8 cellular contexts compared by ENCODE assay signal in the genomic region with DNA sequence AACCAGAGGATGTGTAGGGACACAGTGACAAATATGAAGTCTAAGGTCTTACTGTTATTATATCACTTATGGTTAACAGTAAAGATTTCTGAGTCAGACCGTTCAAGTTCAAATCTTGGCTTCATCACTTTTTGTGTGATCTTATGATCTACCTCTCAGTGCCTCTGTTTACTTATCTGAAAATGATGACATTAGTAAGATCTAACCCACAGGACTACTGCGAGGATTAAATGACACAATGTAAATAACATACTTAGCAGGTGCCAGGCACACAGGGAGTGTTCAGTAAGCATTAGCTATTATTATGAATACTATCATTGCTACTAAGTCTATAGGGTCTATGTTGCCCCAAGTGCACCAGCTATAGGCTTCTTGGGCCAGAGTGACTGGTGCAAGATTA. TPM values are rescaled to one million over a fixed set of nuclear protein-coding genes. Genes with fewer than 3 reads are reported as not detected.
DNase-seq lines count a peak whose midpoint lies in the region; ATAC-seq and TF ChIP-seq lines count a peak whose summit lies in the region.

No MANE protein-coding gene starts in this region.

- peak overlapping the region; percentile 95 for H3K27ac Mint-ChIP-seq in stimulated activated naive B cell treated with anti-CD40 and anti-IgM and Interleukin-4, amounts not matched to agents 10 μg/mL and 1 μg/mL and 100 μg/mL, for 72 hours

- DNase-seq in SK-N-SH (no peak), hepatocyte (ENCODE audit: low spot score) (peak; percentile 1), hepatic stellate cell (ENCODE audit: low spot score) (no peak), GM20000 (ENCODE audit: low spot score) (no peak), SKM-1 (lab: John Stamatoyannopoulos, UW; ENCODE audit: unreplicated experiment) (no peak)
- no peak for DNase-seq in stimulated activated naive B cell treated with anti-CD40 and anti-IgM and Interleukin-4, amounts not matched to agents 10 μg/mL and 1 μg/mL and 100 μg/mL, for 72 hours

- WGBS in SK-N-SH (ENCODE audit: low lambda C conversion rate), result 92% methylated on average over 2 of the region's 2 CpGs
- WGBS in hepatocyte (ENCODE audit: low lambda C conversion rate, missing lambda C conversion rate), result 73% methylated on average over 2 of the region's 2 CpGs

- no peaks in the 10 kb centered on the region for H3F3A ChIP-seq in SK-N-SH (replicated peaks; ENCODE audit: insufficient read depth)

- H3K4me3 Mint-ChIP-seq in stimulated activated naive B cell treated with anti-CD40 and anti-IgM and Interleukin-4, amounts not matched to agents 10 μg/mL and 1 μg/mL and 100 μg/mL, for 72 hours, result peak overlapping the region; percentile 94 to 99

- CTCF ChIA-PET in SK-N-SH (lab: Yijun Ruan, JAX), result interaction anchor here (1.0 to 4.8 kb wide), 9 partner anchors 8 to 216 kb away, joined by 3 to 37 read pairs (median 6); no protein-coding TSS in a partner anchor

- peaks cover 28 to 46% of the 10 kb centered on the region in 2 donors for H3K36me3 Mint-ChIP-seq in stimulated activated naive B cell treated with anti-CD40 and anti-IgM and Interleukin-4, amounts not matched to agents 10 μg/mL and 1 μg/mL and 100 μg/mL, for 72 hours

- H3K79me2 ChIP-seq in SK-N-SH (ENCODE audit: insufficient read depth), result peaks cover 34% of the 10 kb centered on the region
- peaks cover 28% of the 10 kb centered on the region for H3K79me2 ChIP-seq in hepatocyte

- no peak for TF ChIP-seq RAD21 in SK-N-SH (IDR thresholded peaks at IDR 0.05; ENCODE audit: low read length)

- TF ChIP-seq EP300 in SK-N-SH (IDR thresholded peaks at IDR 0.05; ENCODE audit: borderline replicate concordance in 1 of 2, low read depth in 1 of 2, low read length in 1 of 2), result no peak

- peaks cover 46 to 81% of the 10 kb centered on the region in 2 donors for H3K4me1 Mint-ChIP-seq in stimulated activated naive B cell treated with anti-CD40 and anti-IgM and Interleukin-4, amounts not matched to agents 10 μg/mL and 1 μg/mL and 100 μg/mL, for 72 hours

- no peaks in the 10 kb centered on the region for H3K9me3 ChIP-seq in SK-N-SH
- H3K9me3 ChIP-seq in hepatocyte (ENCODE audit: low read depth), result no peaks in the 10 kb centered on the region

- H3K9ac ChIP-seq in SK-N-SH, result no peak overlapping the region

- H3K4me3 ChIP-seq in SK-N-SH (ENCODE audit: low read depth in 2 of 2, low read length in 1 of 2) (peak overlapping the region; percentile 86 to 89; a peak in 1 of 4 replicates), WI38 (ENCODE audit: low read depth, low read length) (peak overlapping the region; percentile 95), hepatocyte (no peak overlapping the region)

- H3K27me3 Mint-ChIP-seq in stimulated activated naive B cell treated with anti-CD40 and anti-IgM and Interleukin-4, amounts not matched to agents 10 μg/mL and 1 μg/mL and 100 μg/mL, for 72 hours, result no peaks in the 10 kb centered on the region

- H3K27me3 ChIP-seq in SK-N-SH (ENCODE audit: insufficient read depth) (no peaks in the 10 kb centered on the region), hepatocyte (no peaks in the 10 kb centered on the region)

- TF ChIP-seq CTCF in SK-N-SH (IDR thresholded peaks at IDR 0.05), result no peak
- TF ChIP-seq CTCF in WI38 (IDR thresholded peaks at IDR 0.05; ENCODE audit: low read depth, low read length), result no peak
- TF ChIP-seq CTCF in hepatocyte (IDR thresholded peaks at IDR 0.05; ENCODE audit: poor library complexity), result no peak
- no peak for TF ChIP-seq CTCF in GM20000 (IDR thresholded peaks at IDR 0.05; ENCODE audit: extremely low read depth, missing control alignments)

- H2AFZ ChIP-seq in SK-N-SH (ENCODE audit: low read depth), result no peak overlapping the region
- H2AFZ ChIP-seq in hepatocyte, result no peak overlapping the region

- no peaks in the 10 kb centered on the region for H3K9me2 ChIP-seq in SK-N-SH
- H3K9me2 ChIP-seq in hepatocyte (replicated peaks; ENCODE audit: insufficient read depth), result no peaks in the 10 kb centered on the region

- H3K36me3 ChIP-seq in SK-N-SH (replicated peaks in 1 of 2; ENCODE audit: control insufficient read depth in 1 of 2, insufficient read depth in 2 of 2, low read length in 1 of 2) (peaks cover 8 to 26% of the 10 kb centered on the region in 2 experiments), hepatocyte (replicated peaks; ENCODE audit: insufficient read depth, low read depth) (no peaks in the 10 kb centered on the region)

- H3K9me3 Mint-ChIP-seq in stimulated activated naive B cell treated with anti-CD40 and anti-IgM and Interleukin-4, amounts not matched to agents 10 μg/mL and 1 μg/mL and 100 μg/mL, for 72 hours, result no peaks in the 10 kb centered on the region

- H3K4me2 ChIP-seq in SK-N-SH, result peak overlapping the region; percentile 97
- peak overlapping the region; percentile 100 for H3K4me2 ChIP-seq in hepatocyte

- no peak for ATAC-seq in SK-N-SH treated with all-trans-retinoic acid at 6 μM for 48 hours
- no peak for ATAC-seq in stimulated activated naive B cell treated with anti-CD40 and anti-IgM and Interleukin-4, amounts not matched to agents 10 μg/mL and 1 μg/mL and 100 μg/mL, for 72 hours (replicated peaks)

- H4K20me1 ChIP-seq in SK-N-SH (ENCODE audit: insufficient read depth) (peaks cover 28% of the 10 kb centered on the region), hepatocyte (ENCODE audit: insufficient read depth, poor library complexity, severe bottlenecking) (peaks cover 25% of the 10 kb centered on the region)

- H3K4me1 ChIP-seq in SK-N-SH (ENCODE audit: control insufficient read depth in 1 of 2, insufficient read depth in 2 of 2, low read depth in 1 of 2, low read length in 1 of 2) (peaks cover 5 to 29% of the 10 kb centered on the region in 2 experiments; a peak in 1 of 4 replicates), hepatocyte (ENCODE audit: insufficient read depth) (peaks cover 18% of the 10 kb centered on the region)

- H3K27ac ChIP-seq in SK-N-SH (ENCODE audit: low read depth in 2 of 2, low read length in 1 of 2) (no peak overlapping the region), hepatocyte (no peak overlapping the region)

- POLR2A ChIA-PET in SK-N-SH (lab: Yijun Ruan, JAX), result no interaction called here

TF ChIP-seq in SK-N-SH, 30 proteins besides CTCF, POLR2A, EP300 and RAD21 (continues in another document):
- TF ChIP-seq GATA2 (CRISPR knock-in tag; IDR thresholded peaks at IDR 0.05), result no peak
- no peak for TF ChIP-seq TEAD4 (IDR thresholded peaks at IDR 0.05; ENCODE audit: borderline replicate concordance, insufficient read depth)
- no peak for TF ChIP-seq ELF1 (IDR thresholded peaks at IDR 0.05)
- no peak for TF ChIP-seq YY1 (IDR thresholded peaks at IDR 0.05; ENCODE audit: low read depth)
- TF ChIP-seq CHD2 (IDR thresholded peaks at IDR 0.05; ENCODE audit: low read length, partially characterized antibody), result no peak
- no peak for TF ChIP-seq FOSL2 (IDR thresholded peaks at IDR 0.05; ENCODE audit: borderline replicate concordance, low read depth)
- no peak for TF ChIP-seq RXRA (IDR thresholded peaks at IDR 0.05; ENCODE audit: borderline replicate concordance, low read depth)

TF ChIP-seq in SK-N-SH treated with all-trans-retinoic acid at 6 μM for 48 hours, 23 proteins besides CTCF, POLR2A, EP300 and RAD21:
- TF ChIP-seq ISL1 (CRISPR knock-in tag; IDR thresholded peaks at IDR 0.05), result no peak
- TF ChIP-seq TCF4 (CRISPR knock-in tag; IDR thresholded peaks at IDR 0.05; ENCODE audit: borderline replicate concordance), result no peak
- TF ChIP-seq GLIS3 (CRISPR knock-in tag; IDR thresholded peaks at IDR 0.05), result no peak
- TF ChIP-seq CREB5 (CRISPR knock-in tag; IDR thresholded peaks at IDR 0.05; ENCODE audit: low read depth), result no peak
- TF ChIP-seq TOX (CRISPR knock-in tag; IDR thresholded peaks at IDR 0.05; ENCODE audit: borderline replicate concordance), result no peak
- no peak for TF ChIP-seq ZNF565 (CRISPR knock-in tag; conservative IDR thresholded peaks at IDR 0.05; ENCODE audit: low read depth)
- TF ChIP-seq PPARA (CRISPR knock-in tag; IDR thresholded peaks at IDR 0.05; ENCODE audit: borderline replicate concordance), result no peak
- no peak for TF ChIP-seq ZC3H10 (CRISPR knock-in tag; IDR thresholded peaks at IDR 0.05)

RNA-seq across cellular contexts. Expression of gene IRF1, which starts 2.0 kb away (rescaled TPM):
- polyA plus RNA-seq in SK-N-SH (2012; rRNA removed) (13.8 and 15.2 TPM in 2 replicates), hepatocyte (35.8 and 44.8 TPM in 2 replicates)
- 9.0 and 11.2 TPM in 2 replicates for polyA plus RNA-seq in SK-N-SH (2012; cell fraction: cytosol; rRNA removed)
- 30.4 and 31.8 TPM in 2 replicates for polyA plus RNA-seq in SK-N-SH (2012; cell fraction: nucleus; rRNA removed)
- 25.6 and 30.9 TPM in 2 replicates for total RNA-seq in hepatocyte

RNA-seq across cellular contexts. Expression of gene IL5, which starts 54.7 kb away (rescaled TPM):
- not detected in 2 replicates for polyA plus RNA-seq in SK-N-SH (2012; rRNA removed)
- not detected in 2 replicates for polyA plus RNA-seq in SK-N-SH (2012; cell fraction: cytosol; rRNA removed)
- not detected in 2 replicates for polyA plus RNA-seq in SK-N-SH (2012; cell fraction: nucleus; rRNA removed)
- not detected in 2 replicates for total RNA-seq in hepatocyte
- not detected in 2 replicates for polyA plus RNA-seq in hepatocyte
